In the genomic region with DNA sequence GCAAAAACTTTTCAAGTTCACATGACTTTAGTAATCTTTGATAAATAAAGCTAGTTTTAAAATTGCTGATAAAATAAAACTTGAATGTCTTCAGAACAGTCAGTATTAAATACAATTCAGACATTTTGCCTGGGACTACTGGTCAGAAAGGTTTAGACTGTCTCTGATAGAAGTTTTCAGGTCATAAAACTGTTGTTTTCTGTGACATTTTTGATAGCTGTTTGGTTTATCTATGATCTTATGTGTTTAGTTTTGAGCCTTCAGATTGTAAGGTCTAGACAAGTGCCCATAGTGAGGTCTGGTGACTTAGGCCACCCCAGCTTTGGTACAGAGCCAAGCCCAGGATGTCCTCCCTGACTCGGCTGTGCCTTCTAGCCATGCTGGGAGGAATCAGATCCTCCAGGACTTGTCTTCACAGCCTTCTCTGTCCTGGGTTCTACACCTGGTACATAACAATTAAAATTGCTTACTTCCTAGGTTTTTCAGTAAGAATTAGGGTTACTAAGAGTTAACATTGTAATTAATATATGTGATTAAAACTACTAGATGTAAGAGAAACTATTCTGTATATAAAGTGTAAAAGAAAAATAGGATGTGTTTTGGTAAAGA, we compare ENCODE assay signal across 1 cellular context.
TF ChIP-seq lines count a peak whose summit lies in the region.

No MANE protein-coding gene starts in this region.

TF ChIP-seq in K562, 482 proteins besides CTCF, POLR2A, EP300 and RAD21:
- TF ChIP-seq MYNN (IDR thresholded peaks at IDR 0.05) = no peak
- TF ChIP-seq MYNN (CRISPR knock-in tag; IDR thresholded peaks at IDR 0.05) = no peak
- peak; percentile 89 for TF ChIP-seq TRIM28 (IDR thresholded peaks at IDR 0.05)
- TF ChIP-seq CBX3 (IDR thresholded peaks at IDR 0.05; ENCODE audit: borderline replicate concordance in 1 of 2, low read length in 2 of 2) = 0 out of 3 replicates have a peak, but pooled peaks of 1 of the 2 experiments have one; percentile 48
